Comparison of ENCODE assay signal across 1 cellular context in the genomic region with DNA sequence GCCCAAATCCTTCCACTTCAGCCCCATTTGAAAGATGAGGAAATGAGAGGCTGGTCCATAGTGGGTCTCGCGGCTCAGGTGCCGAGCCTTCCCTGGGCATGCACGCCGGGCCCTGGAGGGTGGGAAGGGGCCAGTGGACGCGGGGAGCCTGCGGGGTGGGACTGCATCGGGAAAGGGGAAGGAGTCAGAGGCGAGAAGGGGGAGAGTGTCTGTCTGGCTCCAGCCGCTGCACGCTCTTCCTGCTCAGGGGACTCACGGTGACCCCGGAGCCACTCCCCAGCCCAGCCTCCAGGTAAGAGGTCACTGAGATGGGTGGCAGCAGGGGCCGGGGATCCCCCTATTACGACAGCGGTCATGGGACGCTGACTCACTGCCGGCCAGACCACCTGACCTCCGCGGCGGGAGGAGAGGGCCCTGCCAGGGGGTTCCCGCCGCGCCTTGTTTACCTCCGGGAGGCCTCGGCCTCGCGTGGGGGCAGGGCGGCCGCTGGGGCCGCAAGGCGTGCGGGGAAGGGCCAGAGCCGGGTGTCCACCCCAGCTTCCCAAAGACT.
TF ChIP-seq lines count a peak whose summit lies in the region.

No MANE protein-coding gene starts in this region.

TF ChIP-seq in HepG2, 621 proteins besides CTCF, POLR2A, EP300 and RAD21 (continued from another document and continues in another):
- TF ChIP-seq ZNF7 (CRISPR knock-in tag; IDR thresholded peaks at IDR 0.05) (no peak), RXRB (CRISPR knock-in tag; IDR thresholded peaks at IDR 0.05; ENCODE audit: borderline replicate concordance) (peak; percentile 99), MED1 (CRISPR knock-in tag; IDR thresholded peaks at IDR 0.05) (peak; percentile 97), HHEX (CRISPR knock-in tag; IDR thresholded peaks at IDR 0.05) (peak; percentile 55; the same call in 1 of the 2 replicates), NFIB (CRISPR knock-in tag; IDR thresholded peaks at IDR 0.05; ENCODE audit: borderline replicate concordance) (no peak), RARG (CRISPR knock-in tag; IDR thresholded peaks at IDR 0.05; ENCODE audit: low read depth) (peak; percentile 96), MYC (CRISPR knock-in tag; IDR thresholded peaks at IDR 0.05; ENCODE audit: borderline replicate concordance) (peak; percentile 76; the same call in 1 of the 2 replicates), ZNF878 (CRISPR knock-in tag; IDR thresholded peaks at IDR 0.05) (no peak; the same call in 1 of the 2 replicates), ZNF430 (CRISPR knock-in tag; IDR thresholded peaks at IDR 0.05) (0 out of 2 replicates have a peak, but pooled peaks have one; percentile 63), CENPX (CRISPR knock-in tag; IDR thresholded peaks at IDR 0.05) (no peak), TBL1XR1 (IDR thresholded peaks at IDR 0.05; ENCODE audit: borderline replicate concordance, low read length, partially characterized antibody) (peak; percentile 76), ZSCAN29 (CRISPR knock-in tag; conservative IDR thresholded peaks at IDR 0.05) (no peak; the same call in 1 of the 2 replicates), ZNF567 (CRISPR knock-in tag; IDR thresholded peaks at IDR 0.05; ENCODE audit: borderline replicate concordance) (no peak), TBX2 (CRISPR knock-in tag; IDR thresholded peaks at IDR 0.05; ENCODE audit: borderline replicate concordance) (peak; percentile 66; the same call in 1 of the 2 replicates), PCBP2 (optimal IDR thresholded peaks at IDR 0.05; ENCODE audit: low read depth, low read length, poor library complexity, severe bottlenecking) (no peak), HNRNPK (IDR thresholded peaks at IDR 0.05; ENCODE audit: low read depth, low read length, poor library complexity, severe bottlenecking) (peak; percentile 97), ZNF354B (CRISPR knock-in tag; IDR thresholded peaks at IDR 0.05) (0 out of 2 replicates have a peak, but pooled peaks have one; percentile 51), ZBTB1 (CRISPR knock-in tag; IDR thresholded peaks at IDR 0.05; ENCODE audit: borderline replicate concordance) (no peak), ZSCAN9 (CRISPR knock-in tag; IDR thresholded peaks at IDR 0.05; ENCODE audit: borderline replicate concordance) (0 out of 2 replicates have a peak, but pooled peaks have one; percentile 51), GTF3A (CRISPR knock-in tag; conservative IDR thresholded peaks at IDR 0.05) (no peak), PLRG1 (conservative IDR thresholded peaks at IDR 0.05) (no peak), SP5 (CRISPR knock-in tag; IDR thresholded peaks at IDR 0.05; ENCODE audit: borderline replicate concordance, low read depth) (peak; percentile 85), FOXA3 (CRISPR knock-in tag; IDR thresholded peaks at IDR 0.05) (peak; percentile 96), CHD2 (IDR thresholded peaks at IDR 0.05; ENCODE audit: low read depth, low read length) (peak; percentile 80), SMAD1 (CRISPR knock-in tag; IDR thresholded peaks at IDR 0.05; ENCODE audit: borderline replicate concordance, low read depth) (no peak), MEF2D (CRISPR knock-in tag; IDR thresholded peaks at IDR 0.05) (no peak; the same call in 1 of the 2 replicates), ZNF143 (CRISPR knock-in tag; IDR thresholded peaks at IDR 0.05) (peak; percentile 36), ZNF768 (CRISPR knock-in tag; IDR thresholded peaks at IDR 0.05) (no peak), ZFP37 (CRISPR knock-in tag; IDR thresholded peaks at IDR 0.05; ENCODE audit: borderline replicate concordance) (peak; percentile 80; the same call in 1 of the 2 replicates), ZNF510 (CRISPR knock-in tag; IDR thresholded peaks at IDR 0.05; ENCODE audit: low read depth) (no peak), GATAD2A (CRISPR knock-in tag; IDR thresholded peaks at IDR 0.05) (peak; percentile 70; the same call in 1 of the 2 replicates), FOXJ3 (CRISPR knock-in tag; IDR thresholded peaks at IDR 0.05; ENCODE audit: borderline replicate concordance) (peak; percentile 89), SRY (CRISPR knock-in tag; IDR thresholded peaks at IDR 0.05) (no peak)
- TF ChIP-seq, protein P1, sequence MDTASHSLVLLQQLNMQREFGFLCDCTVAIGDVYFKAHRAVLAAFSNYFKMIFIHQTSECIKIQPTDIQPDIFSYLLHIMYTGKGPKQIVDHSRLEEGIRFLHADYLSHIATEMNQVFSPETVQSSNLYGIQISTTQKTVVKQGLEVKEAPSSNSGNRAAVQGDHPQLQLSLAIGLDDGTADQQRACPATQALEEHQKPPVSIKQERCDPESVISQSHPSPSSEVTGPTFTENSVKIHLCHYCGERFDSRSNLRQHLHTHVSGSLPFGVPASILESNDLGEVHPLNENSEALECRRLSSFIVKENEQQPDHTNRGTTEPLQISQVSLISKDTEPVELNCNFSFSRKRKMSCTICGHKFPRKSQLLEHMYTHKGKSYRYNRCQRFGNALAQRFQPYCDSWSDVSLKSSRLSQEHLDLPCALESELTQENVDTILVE (CRISPR knock-in tag; IDR thresholded peaks at IDR 0.05), result peak; percentile 92
- TF ChIP-seq, protein P2, sequence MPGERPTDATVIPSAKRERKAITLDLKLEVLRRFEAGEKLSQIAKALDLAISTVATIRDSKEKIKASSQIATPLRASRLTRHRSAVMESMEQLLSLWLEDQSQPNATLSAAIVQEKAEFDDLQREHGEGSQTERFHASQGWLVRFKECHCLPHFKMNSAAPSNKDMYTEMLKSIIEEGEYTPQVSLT (CRISPR knock-in tag; IDR thresholded peaks at IDR 0.05; ENCODE audit: borderline replicate concordance, low read depth), result no peak; the same call in none of the 2 replicates
- TF ChIP-seq, protein P3, sequence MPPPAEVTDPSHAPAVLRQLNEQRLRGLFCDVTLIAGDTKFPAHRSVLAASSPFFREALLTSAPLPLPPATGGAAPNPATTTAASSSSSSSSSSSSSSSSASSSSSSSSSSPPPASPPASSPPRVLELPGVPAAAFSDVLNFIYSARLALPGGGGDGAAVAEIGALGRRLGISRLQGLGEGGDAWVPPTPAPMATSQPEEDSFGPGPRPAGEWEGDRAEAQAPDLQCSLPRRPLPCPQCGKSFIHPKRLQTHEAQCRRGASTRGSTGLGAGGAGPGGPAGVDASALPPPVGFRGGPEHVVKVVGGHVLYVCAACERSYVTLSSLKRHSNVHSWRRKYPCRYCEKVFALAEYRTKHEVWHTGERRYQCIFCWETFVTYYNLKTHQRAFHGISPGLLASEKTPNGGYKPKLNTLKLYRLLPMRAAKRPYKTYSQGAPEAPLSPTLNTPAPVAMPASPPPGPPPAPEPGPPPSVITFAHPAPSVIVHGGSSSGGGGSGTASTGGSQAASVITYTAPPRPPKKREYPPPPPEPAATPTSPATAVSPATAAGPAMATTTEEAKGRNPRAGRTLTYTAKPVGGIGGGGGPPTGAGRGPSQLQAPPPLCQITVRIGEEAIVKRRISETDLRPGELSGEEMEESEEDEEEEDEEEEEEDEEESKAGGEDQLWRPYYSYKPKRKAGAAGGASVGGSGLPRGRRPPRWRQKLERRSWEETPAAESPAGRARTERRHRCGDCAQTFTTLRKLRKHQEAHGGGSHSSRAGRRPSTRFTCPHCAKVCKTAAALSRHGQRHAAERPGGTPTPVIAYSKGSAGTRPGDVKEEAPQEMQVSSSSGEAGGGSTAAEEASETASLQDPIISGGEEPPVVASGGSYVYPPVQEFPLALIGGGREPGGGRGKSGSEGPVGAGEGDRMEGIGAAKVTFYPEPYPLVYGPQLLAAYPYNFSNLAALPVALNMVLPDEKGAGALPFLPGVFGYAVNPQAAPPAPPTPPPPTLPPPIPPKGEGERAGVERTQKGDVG (CRISPR knock-in tag; IDR thresholded peaks at IDR 0.05; ENCODE audit: borderline replicate concordance), result no peak
- TF ChIP-seq, protein P4, sequence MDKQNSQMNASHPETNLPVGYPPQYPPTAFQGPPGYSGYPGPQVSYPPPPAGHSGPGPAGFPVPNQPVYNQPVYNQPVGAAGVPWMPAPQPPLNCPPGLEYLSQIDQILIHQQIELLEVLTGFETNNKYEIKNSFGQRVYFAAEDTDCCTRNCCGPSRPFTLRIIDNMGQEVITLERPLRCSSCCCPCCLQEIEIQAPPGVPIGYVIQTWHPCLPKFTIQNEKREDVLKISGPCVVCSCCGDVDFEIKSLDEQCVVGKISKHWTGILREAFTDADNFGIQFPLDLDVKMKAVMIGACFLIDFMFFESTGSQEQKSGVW (CRISPR knock-in tag; IDR thresholded peaks at IDR 0.05; ENCODE audit: borderline replicate concordance), result no peak; the same call in 1 of the 2 replicates
- TF ChIP-seq, protein P5, sequence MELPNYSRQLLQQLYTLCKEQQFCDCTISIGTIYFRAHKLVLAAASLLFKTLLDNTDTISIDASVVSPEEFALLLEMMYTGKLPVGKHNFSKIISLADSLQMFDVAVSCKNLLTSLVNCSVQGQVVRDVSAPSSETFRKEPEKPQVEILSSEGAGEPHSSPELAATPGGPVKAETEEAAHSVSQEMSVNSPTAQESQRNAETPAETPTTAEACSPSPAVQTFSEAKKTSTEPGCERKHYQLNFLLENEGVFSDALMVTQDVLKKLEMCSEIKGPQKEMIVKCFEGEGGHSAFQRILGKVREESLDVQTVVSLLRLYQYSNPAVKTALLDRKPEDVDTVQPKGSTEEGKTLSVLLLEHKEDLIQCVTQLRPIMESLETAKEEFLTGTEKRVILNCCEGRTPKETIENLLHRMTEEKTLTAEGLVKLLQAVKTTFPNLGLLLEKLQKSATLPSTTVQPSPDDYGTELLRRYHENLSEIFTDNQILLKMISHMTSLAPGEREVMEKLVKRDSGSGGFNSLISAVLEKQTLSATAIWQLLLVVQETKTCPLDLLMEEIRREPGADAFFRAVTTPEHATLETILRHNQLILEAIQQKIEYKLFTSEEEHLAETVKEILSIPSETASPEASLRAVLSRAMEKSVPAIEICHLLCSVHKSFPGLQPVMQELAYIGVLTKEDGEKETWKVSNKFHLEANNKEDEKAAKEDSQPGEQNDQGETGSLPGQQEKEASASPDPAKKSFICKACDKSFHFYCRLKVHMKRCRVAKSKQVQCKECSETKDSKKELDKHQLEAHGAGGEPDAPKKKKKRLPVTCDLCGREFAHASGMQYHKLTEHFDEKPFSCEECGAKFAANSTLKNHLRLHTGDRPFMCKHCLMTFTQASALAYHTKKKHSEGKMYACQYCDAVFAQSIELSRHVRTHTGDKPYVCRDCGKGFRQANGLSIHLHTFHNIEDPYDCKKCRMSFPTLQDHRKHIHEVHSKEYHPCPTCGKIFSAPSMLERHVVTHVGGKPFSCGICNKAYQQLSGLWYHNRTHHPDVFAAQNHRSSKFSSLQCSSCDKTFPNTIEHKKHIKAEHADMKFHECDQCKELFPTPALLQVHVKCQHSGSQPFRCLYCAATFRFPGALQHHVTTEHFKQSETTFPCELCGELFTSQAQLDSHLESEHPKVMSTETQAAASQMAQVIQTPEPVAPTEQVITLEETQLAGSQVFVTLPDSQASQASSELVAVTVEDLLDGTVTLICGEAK (IDR thresholded peaks at IDR 0.05), result no peak
- TF ChIP-seq, protein P5 (CRISPR knock-in tag; IDR thresholded peaks at IDR 0.05), result no peak; the same call in 1 of the 2 replicates
- TF ChIP-seq, protein P6, sequence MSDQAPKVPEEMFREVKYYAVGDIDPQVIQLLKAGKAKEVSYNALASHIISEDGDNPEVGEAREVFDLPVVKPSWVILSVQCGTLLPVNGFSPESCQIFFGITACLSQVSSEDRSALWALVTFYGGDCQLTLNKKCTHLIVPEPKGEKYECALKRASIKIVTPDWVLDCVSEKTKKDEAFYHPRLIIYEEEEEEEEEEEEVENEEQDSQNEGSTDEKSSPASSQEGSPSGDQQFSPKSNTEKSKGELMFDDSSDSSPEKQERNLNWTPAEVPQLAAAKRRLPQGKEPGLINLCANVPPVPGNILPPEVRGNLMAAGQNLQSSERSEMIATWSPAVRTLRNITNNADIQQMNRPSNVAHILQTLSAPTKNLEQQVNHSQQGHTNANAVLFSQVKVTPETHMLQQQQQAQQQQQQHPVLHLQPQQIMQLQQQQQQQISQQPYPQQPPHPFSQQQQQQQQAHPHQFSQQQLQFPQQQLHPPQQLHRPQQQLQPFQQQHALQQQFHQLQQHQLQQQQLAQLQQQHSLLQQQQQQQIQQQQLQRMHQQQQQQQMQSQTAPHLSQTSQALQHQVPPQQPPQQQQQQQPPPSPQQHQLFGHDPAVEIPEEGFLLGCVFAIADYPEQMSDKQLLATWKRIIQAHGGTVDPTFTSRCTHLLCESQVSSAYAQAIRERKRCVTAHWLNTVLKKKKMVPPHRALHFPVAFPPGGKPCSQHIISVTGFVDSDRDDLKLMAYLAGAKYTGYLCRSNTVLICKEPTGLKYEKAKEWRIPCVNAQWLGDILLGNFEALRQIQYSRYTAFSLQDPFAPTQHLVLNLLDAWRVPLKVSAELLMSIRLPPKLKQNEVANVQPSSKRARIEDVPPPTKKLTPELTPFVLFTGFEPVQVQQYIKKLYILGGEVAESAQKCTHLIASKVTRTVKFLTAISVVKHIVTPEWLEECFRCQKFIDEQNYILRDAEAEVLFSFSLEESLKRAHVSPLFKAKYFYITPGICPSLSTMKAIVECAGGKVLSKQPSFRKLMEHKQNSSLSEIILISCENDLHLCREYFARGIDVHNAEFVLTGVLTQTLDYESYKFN (CRISPR knock-in tag; conservative IDR thresholded peaks at IDR 0.05), result peak; percentile 89
